ENCODE assay signal across 23 cellular contexts in genomic region chr6:128606611-128607010, GRCh38.
DNase-seq lines count a peak whose midpoint lies in the region; ATAC-seq, FAIRE-seq and TF ChIP-seq lines count a peak whose summit lies in the region.
"Had no signal": no experiment of that assay in that cellular context is flagged by ENCODE, and none has a peak within 500 bp of the region (broad histone marks: within the 10 kb centered on the region; RNA-seq: fewer than 3 reads in every experiment).

No MANE protein-coding gene starts in this region.

- TF ChIP-seq CTCF in keratinocyte (optimal IDR thresholded peaks at IDR 0.05 in 1 of 3, IDR thresholded peaks at IDR 0.05 in 1 of 3, conservative IDR thresholded peaks at IDR 0.05 in 1 of 3; ENCODE audit: extremely low read depth in 1 of 3, insufficient read depth in 2 of 3, low read length in 3 of 3) (no peak), right atrium auricular region (IDR thresholded peaks at IDR 0.05) (no peak)

- peak overlapping the region; percentile 78 for H2AFZ ChIP-seq in keratinocyte (ENCODE audit: control insufficient read depth, low read length)

- dilution Hi-C loops in keratinocyte (cut with MboI; ENCODE audit: extremely low pct_ligation_motif_present, low sequenced_read_pairs), result no loop called here

- no peak overlapping the region for H3K9ac ChIP-seq in keratinocyte (ENCODE audit: control insufficient read depth, extremely low read depth, insufficient read depth, low read length)

- H3K4me2 ChIP-seq in keratinocyte (ENCODE audit: control insufficient read depth, extremely low read depth, insufficient read depth, low read depth, low read length), result peak overlapping the region; percentile 57

- DNase-seq in keratinocyte (ENCODE audit: low read depth, low spot score) (no peak), right atrium auricular region (ENCODE audit: low spot score) (no peak)
- no peak for DNase-seq in activated CD4-positive, alpha-beta T cell treated with anti-CD3 and anti-CD28 coated beads for 48 hours
- DNase-seq: activated B cell treated with CpG ODN at 0.5 μM for 24 hours; DND-41; foreskin melanocyte; H9; left colon; NCI-H1417 treated with DMSO at 0.1 percent for 48 hours; NCI-H2171; NCI-H69; PC-3; SJCRH30; stimulated activated CD4-positive, alpha-beta T cell treated with anti-CD3 and anti-CD28 coated beads, Interleukin-4, amount 100 ng/mL, for 1 hour; substantia nigra; T-helper 2 cell had no signal

- H4K20me1 ChIP-seq in keratinocyte (ENCODE audit: control insufficient read depth, extremely low read depth, insufficient read depth, low read length), result no peaks in the 10 kb centered on the region

- H3K79me2 ChIP-seq in keratinocyte (ENCODE audit: control insufficient read depth, insufficient read depth, low read length), result no peaks in the 10 kb centered on the region

- no peaks in the 10 kb centered on the region for H3K27me3 ChIP-seq in keratinocyte (ENCODE audit: control insufficient read depth, extremely low read depth, insufficient read depth, low read length)
- H3K27me3 ChIP-seq in right atrium auricular region, result no peaks in the 10 kb centered on the region
- H3K27me3 ChIP-seq: SJCRH30 had no signal

- no peaks in the 10 kb centered on the region for H3K36me3 ChIP-seq in keratinocyte (ENCODE audit: control insufficient read depth in 2 of 2, extremely low read depth in 1 of 2, insufficient read depth in 2 of 2, low read length in 2 of 2)
- H3K36me3 ChIP-seq in right atrium auricular region, result no peaks in the 10 kb centered on the region
- H3K36me3 ChIP-seq: SJCRH30 had no signal

- peak; percentile 13 for FAIRE-seq in keratinocyte (lab: Jason Lieb, UNC)
- FAIRE-seq: endothelial cell of umbilical vein, urothelium cell line had no signal

- H3K9me3 ChIP-seq in keratinocyte (ENCODE audit: control insufficient read depth, low read depth, low read length) (no peaks in the 10 kb centered on the region), right atrium auricular region (no peaks in the 10 kb centered on the region)
- H3K9me3 ChIP-seq: SJCRH30 had no signal

- H3K9me1 ChIP-seq in keratinocyte (ENCODE audit: control insufficient read depth, extremely low read depth, insufficient read depth, low read length), result no peaks in the 10 kb centered on the region

- H3K4me1 ChIP-seq in keratinocyte (ENCODE audit: control insufficient read depth, extremely low read depth, insufficient read depth, low read length), result peaks cover 26% of the 10 kb centered on the region
- no peaks in the 10 kb centered on the region for H3K4me1 ChIP-seq in right atrium auricular region
- H3K4me1 ChIP-seq: SJCRH30 had no signal

- H3K27ac ChIP-seq in keratinocyte (ENCODE audit: control insufficient read depth, insufficient read depth, low read length) (peak overlapping the region; percentile 59), right atrium auricular region (no peak overlapping the region)
- H3K27ac ChIP-seq: SJCRH30 had no signal

- ATAC-seq in GM19023 (IDR thresholded peaks at IDR 0.05; ENCODE audit: unreplicated experiment) (peak; percentile 62), HG02840 (IDR thresholded peaks at IDR 0.05; ENCODE audit: low FRiP score, unreplicated experiment) (peak; percentile 69), HG03469 (IDR thresholded peaks at IDR 0.05; ENCODE audit: unreplicated experiment) (peak; percentile 43), GM19328 (IDR thresholded peaks at IDR 0.05; ENCODE audit: unreplicated experiment) (no peak)
- ATAC-seq: activated T-helper 17 cell treated with anti-CD3 and anti-CD28 coated beads, Interleukin-2, amount 50 U/mL, for 72 hours; left colon; PC-3 had no signal

- H3K4me3 ChIP-seq in keratinocyte (ENCODE audit: control insufficient read depth in 2 of 3, extremely low read depth in 1 of 3, insufficient read depth in 2 of 3, low read depth in 1 of 3, low read length in 3 of 3) (no peak overlapping the region), right atrium auricular region (no peak overlapping the region)
- H3K4me3 ChIP-seq: SJCRH30 had no signal
